Comparison of ENCODE assay signal across 1 cellular context in the genomic region with DNA sequence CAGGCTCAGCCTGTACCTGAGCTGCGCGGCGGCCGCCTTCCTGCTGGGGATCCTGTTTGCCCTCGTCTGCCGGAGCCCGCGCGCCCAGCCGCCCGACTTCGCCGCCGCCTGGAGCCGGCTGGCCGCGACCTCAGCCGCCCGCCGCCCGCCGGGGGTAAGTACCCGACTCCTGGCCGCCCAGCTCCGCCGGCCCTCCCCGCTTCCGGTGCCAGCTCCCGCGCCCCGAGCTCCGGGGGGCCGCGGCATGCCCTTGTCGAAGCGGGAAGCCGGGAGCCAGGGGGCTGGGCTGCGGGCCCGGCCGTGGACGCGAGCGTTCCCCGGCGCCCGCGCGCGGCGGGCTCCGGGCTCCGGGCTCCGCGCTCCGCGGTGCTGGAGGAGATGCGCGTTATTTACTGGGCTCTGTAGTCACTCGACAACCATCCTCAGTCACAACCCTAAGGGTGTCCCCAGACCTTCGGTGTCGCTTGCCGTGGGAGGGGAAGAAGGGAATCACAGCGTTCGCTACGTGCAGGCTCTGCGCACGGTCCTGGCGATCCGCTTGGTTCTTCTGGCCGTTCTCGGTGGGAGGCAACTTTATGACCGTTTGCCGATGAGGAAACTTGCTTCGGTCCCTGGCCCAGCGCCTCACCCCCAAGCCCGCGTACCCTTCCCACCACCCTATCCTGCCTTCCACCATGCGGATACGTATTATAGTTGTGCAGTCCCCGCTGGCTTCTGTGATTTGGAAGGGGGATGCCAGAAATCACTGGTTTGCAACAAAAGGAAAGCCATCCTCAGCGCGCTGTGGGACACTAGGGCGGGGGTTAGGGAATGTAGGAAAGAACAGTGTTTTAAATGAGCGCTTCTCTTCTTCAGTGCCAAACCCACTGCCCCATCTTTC.
TF ChIP-seq lines count a peak whose summit lies in the region.

No MANE protein-coding gene starts in this region.

TF ChIP-seq in K562, 482 proteins besides CTCF, POLR2A, EP300 and RAD21 (continued from another document):
- TF ChIP-seq TBP (optimal IDR thresholded peaks at IDR 0.05; ENCODE audit: low read depth, low read length), result no peak
- TF ChIP-seq KDM1A (IDR thresholded peaks at IDR 0.05), result peak in 1 of 2 experiments; percentile 68; a peak in 2 of 4 replicates
- TF ChIP-seq CHD1 (IDR thresholded peaks at IDR 0.05; ENCODE audit: low read length), result peak; percentile 36
- TF ChIP-seq HDAC1 (IDR thresholded peaks at IDR 0.05), result 0 out of 4 replicates have a peak, but pooled peaks of 1 of the 2 experiments have one; percentile 22
